ENCODE assay signal across 1 cellular context in the genomic region with DNA sequence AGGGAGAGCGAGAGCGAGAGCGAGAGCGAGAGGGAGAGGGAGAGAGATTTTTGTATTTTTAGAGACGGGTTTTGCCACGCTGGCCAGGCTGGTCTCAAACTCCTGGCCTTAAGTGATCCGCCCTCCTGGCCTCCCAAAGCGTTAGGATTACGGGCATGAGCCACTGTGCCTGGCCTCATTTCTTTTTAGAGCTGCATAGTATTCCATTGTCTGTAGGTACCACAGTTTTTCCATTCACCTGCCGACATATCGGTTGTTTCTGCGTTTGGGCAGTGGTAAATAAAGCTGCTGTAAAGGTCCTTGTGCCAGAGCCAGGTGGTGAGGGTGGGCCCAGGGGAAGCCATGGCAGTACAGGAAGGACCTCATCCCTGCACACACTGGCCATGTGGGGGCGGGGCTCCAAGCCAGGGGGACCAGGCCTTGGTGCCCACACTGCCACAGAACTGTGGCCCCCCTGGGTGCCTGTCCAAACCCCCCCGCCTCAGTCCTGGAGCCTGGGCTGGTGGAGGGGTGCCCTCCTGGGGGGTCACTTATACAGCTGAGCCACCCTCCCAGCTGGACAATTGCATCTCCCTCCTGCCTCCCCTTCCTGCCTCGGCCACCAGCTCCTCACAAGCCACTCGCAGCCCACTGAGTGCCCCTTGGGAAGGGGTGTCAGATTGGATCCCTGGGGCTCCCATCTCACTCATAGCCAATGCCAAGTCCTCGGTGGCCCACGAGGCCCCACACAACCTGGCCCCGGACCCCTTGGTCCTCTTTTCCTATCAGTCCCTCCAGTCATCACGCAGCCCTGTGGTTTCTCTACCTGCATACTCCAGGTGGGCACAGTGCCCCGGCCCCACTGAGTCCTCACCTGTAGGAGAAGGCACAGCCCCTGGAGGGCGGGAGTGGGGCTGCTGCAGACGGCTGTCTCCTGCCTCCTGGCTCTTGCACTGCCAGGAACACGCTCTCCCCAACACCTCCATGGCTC.
TF ChIP-seq lines count a peak whose summit lies in the region.

No MANE protein-coding gene starts in this region.

TF ChIP-seq in A549, 52 proteins besides CTCF, POLR2A, EP300 and RAD21:
- TF ChIP-seq, protein P1, sequence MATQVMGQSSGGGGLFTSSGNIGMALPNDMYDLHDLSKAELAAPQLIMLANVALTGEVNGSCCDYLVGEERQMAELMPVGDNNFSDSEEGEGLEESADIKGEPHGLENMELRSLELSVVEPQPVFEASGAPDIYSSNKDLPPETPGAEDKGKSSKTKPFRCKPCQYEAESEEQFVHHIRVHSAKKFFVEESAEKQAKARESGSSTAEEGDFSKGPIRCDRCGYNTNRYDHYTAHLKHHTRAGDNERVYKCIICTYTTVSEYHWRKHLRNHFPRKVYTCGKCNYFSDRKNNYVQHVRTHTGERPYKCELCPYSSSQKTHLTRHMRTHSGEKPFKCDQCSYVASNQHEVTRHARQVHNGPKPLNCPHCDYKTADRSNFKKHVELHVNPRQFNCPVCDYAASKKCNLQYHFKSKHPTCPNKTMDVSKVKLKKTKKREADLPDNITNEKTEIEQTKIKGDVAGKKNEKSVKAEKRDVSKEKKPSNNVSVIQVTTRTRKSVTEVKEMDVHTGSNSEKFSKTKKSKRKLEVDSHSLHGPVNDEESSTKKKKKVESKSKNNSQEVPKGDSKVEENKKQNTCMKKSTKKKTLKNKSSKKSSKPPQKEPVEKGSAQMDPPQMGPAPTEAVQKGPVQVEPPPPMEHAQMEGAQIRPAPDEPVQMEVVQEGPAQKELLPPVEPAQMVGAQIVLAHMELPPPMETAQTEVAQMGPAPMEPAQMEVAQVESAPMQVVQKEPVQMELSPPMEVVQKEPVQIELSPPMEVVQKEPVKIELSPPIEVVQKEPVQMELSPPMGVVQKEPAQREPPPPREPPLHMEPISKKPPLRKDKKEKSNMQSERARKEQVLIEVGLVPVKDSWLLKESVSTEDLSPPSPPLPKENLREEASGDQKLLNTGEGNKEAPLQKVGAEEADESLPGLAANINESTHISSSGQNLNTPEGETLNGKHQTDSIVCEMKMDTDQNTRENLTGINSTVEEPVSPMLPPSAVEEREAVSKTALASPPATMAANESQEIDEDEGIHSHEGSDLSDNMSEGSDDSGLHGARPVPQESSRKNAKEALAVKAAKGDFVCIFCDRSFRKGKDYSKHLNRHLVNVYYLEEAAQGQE (IDR thresholded peaks at IDR 0.05): no peak
- TF ChIP-seq ZNF302 (CRISPR knock-in tag; IDR thresholded peaks at IDR 0.05) (no peak), KDM1A (IDR thresholded peaks at IDR 0.05; ENCODE audit: low read depth) (no peak), ZSCAN20 (CRISPR knock-in tag; IDR thresholded peaks at IDR 0.05) (no peak), ZFP36 (IDR thresholded peaks at IDR 0.05; ENCODE audit: borderline replicate concordance, partially characterized antibody) (no peak), CBX2 (IDR thresholded peaks at IDR 0.05; ENCODE audit: borderline replicate concordance, low read depth) (no peak)
- TF ChIP-seq, protein P2, sequence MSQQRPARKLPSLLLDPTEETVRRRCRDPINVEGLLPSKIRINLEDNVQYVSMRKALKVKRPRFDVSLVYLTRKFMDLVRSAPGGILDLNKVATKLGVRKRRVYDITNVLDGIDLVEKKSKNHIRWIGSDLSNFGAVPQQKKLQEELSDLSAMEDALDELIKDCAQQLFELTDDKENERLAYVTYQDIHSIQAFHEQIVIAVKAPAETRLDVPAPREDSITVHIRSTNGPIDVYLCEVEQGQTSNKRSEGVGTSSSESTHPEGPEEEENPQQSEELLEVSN (IDR thresholded peaks at IDR 0.05; ENCODE audit: borderline replicate concordance, low read depth): no peak
